In the genomic region with DNA sequence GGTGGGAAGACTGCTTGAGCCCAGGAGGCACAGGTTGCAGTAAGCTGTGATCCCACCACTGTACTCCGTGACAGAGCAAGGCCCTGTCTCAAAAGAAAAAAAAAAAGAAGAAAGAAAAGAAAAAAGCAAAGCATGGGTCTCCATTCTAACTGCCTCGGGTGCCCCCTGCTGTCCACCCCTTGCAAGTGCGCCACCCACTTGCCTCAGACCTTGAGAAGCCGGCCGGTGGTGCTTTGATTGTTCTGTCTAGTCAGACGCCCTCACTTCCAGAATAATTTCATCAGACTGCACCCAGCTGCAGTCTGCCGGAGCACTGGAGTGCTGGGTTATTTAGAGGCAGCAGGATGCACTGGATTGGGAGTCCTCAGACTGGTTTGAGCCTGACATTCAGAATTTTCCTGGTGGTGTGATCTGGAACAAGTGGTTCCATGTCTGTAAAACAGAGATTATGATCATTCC, we compare ENCODE assay signal across 8 cellular contexts. TPM values are rescaled to one million over a fixed set of nuclear protein-coding genes. Genes with fewer than 3 reads are reported as not detected.
DNase-seq lines count a peak whose midpoint lies in the region; ATAC-seq, FAIRE-seq and TF ChIP-seq lines count a peak whose summit lies in the region.

No MANE protein-coding gene starts in this region.

- H3K4me3 ChIP-seq in testis = no peak overlapping the region

- H3K36me3 ChIP-seq in testis (ENCODE audit: low read depth, missing control alignments) = no peaks in the 10 kb centered on the region

- H3K4me1 ChIP-seq in testis = no peaks in the 10 kb centered on the region

- TF ChIP-seq CTCF in omental fat pad (IDR thresholded peaks at IDR 0.05) = no peak
- peak; percentile 19 to 92 (median 76) for TF ChIP-seq CTCF in testis (IDR thresholded peaks at IDR 0.05)

- DNase-seq in M059J (ENCODE audit: low read depth) (peak; percentile 74), RPMI8226 (peak; percentile 85), fibroblast of the conjunctiva (ENCODE audit: low read depth) (peak; percentile 66), omental fat pad (ENCODE audit: low spot score) (peak; percentile 86), testis (peak; percentile 91)
- DNase-seq in activated T-helper 1 cell treated with anti-CD3 and anti-CD28 coated beads, Interleukin-2, amount 50 U/mL, for 16 hours (ENCODE audit: low read depth in 1 of 2, low spot score in 1 of 2) = peak; percentile 49 to 56

- no peaks in the 10 kb centered on the region for H3K27me3 ChIP-seq in testis

- TF ChIP-seq POLR2A in testis (IDR thresholded peaks at IDR 0.05) = no peak

- intact Hi-C loops in testis (cut with DNase I; ENCODE audit: low total_unique reads) = no loop called here

- FAIRE-seq in G401.6 (lab: Jason Lieb, UNC) = peak; percentile 56

- no peak overlapping the region for H3K27ac ChIP-seq in testis

- WGBS in testis, 2 donors = 7 to 19% methylated on average over 7 of the region's 7 CpGs

- peak; percentile 62 for ATAC-seq in omental fat pad (ENCODE audit: low FRiP score)
- no peak for ATAC-seq in GM19328 (IDR thresholded peaks at IDR 0.05; ENCODE audit: unreplicated experiment)

- H3K9me3 ChIP-seq in testis = no peaks in the 10 kb centered on the region

RNA-seq across cellular contexts. Expression of gene TM9SF4, which starts 17.6 kb away (rescaled TPM):
- 60.2 and 77.4 TPM in 2 replicates for total RNA-seq in M059J (2014; rRNA removed; shearing (Covaris generic))
- total RNA-seq in omental fat pad = 10 to 100 TPM; 23.3 to 32.3 (median 31.5) TPM
- total RNA-seq in testis = 10 to 100 TPM; 54.3 to 55.8 TPM
- 53.2 TPM for polyA plus RNA-seq in testis (ENCODE audit: insufficient read depth, low read depth, low replicate concordance)

RNA-seq across cellular contexts. Expression of gene HCK, which starts 39.9 kb away (rescaled TPM):
- 0.27 TPM in 1 of 2 replicates, not detected in the other for total RNA-seq in M059J (2014; rRNA removed; shearing (Covaris generic))
- total RNA-seq in omental fat pad = 10 to 100 TPM; 22.4 to 68.6 (median 39.2) TPM
- 1 to 10 TPM; 1.3 to 4.5 TPM for total RNA-seq in testis
- 8.9 TPM for polyA plus RNA-seq in testis (ENCODE audit: insufficient read depth, low read depth, low replicate concordance)

Comparison
In these comparisons a context has a peak if more than half of its experiments do, and no peak if none do; other contexts are left out.
1. CTCF ChIP-seq: peak in testis (3 of 3); none in omental fat pad (0 of 3).
2. RNA of gene HCK, which starts 39.9 kb away (total RNA-seq): 22.4 to 68.6 TPM in omental fat pad; 1.3 to 4.5 TPM in testis and 0.27 TPM in M059J; every median in the first group is over 4 times any median in the second.
3. Peak in every context shown above with its lines, with median percentiles within 50 percentile points of each other: DNase-seq.